1 cellular context compared by ENCODE assay signal in genomic region chr9:92147030-92147853, GRCh38.
TF ChIP-seq lines count a peak whose summit lies in the region.

No MANE protein-coding gene starts in this region.

TF ChIP-seq in K562, 482 proteins besides CTCF, POLR2A, EP300 and RAD21 (continued from another document and continues in another):
- TF ChIP-seq CTCFL (IDR thresholded peaks at IDR 0.05; ENCODE audit: borderline replicate concordance, insufficient read depth, low read depth, low read length, poor library complexity, severe bottlenecking) (no peak), BRD4 (IDR thresholded peaks at IDR 0.05) (no peak), DPF2 (IDR thresholded peaks at IDR 0.05) (peak; percentile 92), ZSCAN29 (IDR thresholded peaks at IDR 0.05) (peak; percentile 87), PURB (CRISPR knock-in tag; IDR thresholded peaks at IDR 0.05; ENCODE audit: low read depth) (no peak), THRA (IDR thresholded peaks at IDR 0.05) (no peak), ZNF766 (CRISPR knock-in tag; conservative IDR thresholded peaks at IDR 0.05) (peak; percentile 26; the same call in 1 of the 2 replicates), ESRRB (CRISPR knock-in tag; IDR thresholded peaks at IDR 0.05; ENCODE audit: borderline replicate concordance) (no peak), TCF3 (CRISPR knock-in tag; IDR thresholded peaks at IDR 0.05) (no peak; the same call in 1 of the 2 replicates), EZH2 (IDR thresholded peaks at IDR 0.05; ENCODE audit: borderline replicate concordance, low read depth, low read length) (no peak), ZNF589 (CRISPR knock-in tag; IDR thresholded peaks at IDR 0.05; ENCODE audit: low read depth) (no peak; the same call in 1 of the 2 replicates), RBM34 (IDR thresholded peaks at IDR 0.05; ENCODE audit: borderline replicate concordance, insufficient read depth, low read length) (no peak), ELF2 (CRISPR knock-in tag; IDR thresholded peaks at IDR 0.05) (no peak), TCF7 (IDR thresholded peaks at IDR 0.05; ENCODE audit: borderline replicate concordance) (no peak), STAG1 (CRISPR knock-in tag; IDR thresholded peaks at IDR 0.05; ENCODE audit: borderline replicate concordance) (no peak), MAFF (IDR thresholded peaks at IDR 0.05; ENCODE audit: low read length) (no peak), NBN (IDR thresholded peaks at IDR 0.05; ENCODE audit: low read depth) (peak; percentile 76; the same call in 1 of the 2 replicates), SRSF1 (IDR thresholded peaks at IDR 0.05; ENCODE audit: low read depth, low read length) (no peak), SRSF9 (IDR thresholded peaks at IDR 0.05; ENCODE audit: borderline replicate concordance, low read depth, low read length) (no peak), HNRNPL (IDR thresholded peaks at IDR 0.05; ENCODE audit: low read depth, low read length) (no peak), RUNX1 (IDR thresholded peaks at IDR 0.05; ENCODE audit: low read depth) (no peak), ZKSCAN1 (IDR thresholded peaks at IDR 0.05; ENCODE audit: low read depth, low read length) (no peak), GABPA (tag; conservative IDR thresholded peaks at IDR 0.05; ENCODE audit: low read depth) (peak; percentile 48), ETV6 (IDR thresholded peaks at IDR 0.05; ENCODE audit: borderline replicate concordance in 1 of 2, low read depth in 2 of 2, low read length in 1 of 2) (peak; percentile 50 to 69; a peak in 2 of 4 replicates), ETV6 (CRISPR knock-in tag; IDR thresholded peaks at IDR 0.05; ENCODE audit: borderline replicate concordance) (no peak), POLR3G (IDR thresholded peaks at IDR 0.05; ENCODE audit: extremely low read depth, insufficient read length, insufficient replicate concordance) (no peak), ZFP1 (CRISPR knock-in tag; IDR thresholded peaks at IDR 0.05) (no peak), SRSF3 (IDR thresholded peaks at IDR 0.05; ENCODE audit: insufficient read depth, low read length) (no peak), ZNF121 (CRISPR knock-in tag; conservative IDR thresholded peaks at IDR 0.05) (no peak), ZBTB8A (IDR thresholded peaks at IDR 0.05; ENCODE audit: partially characterized antibody) (no peak), FOS (IDR thresholded peaks at IDR 0.05; ENCODE audit: extremely low read depth, insufficient read length) (no peak), ZNF75A (CRISPR knock-in tag; IDR thresholded peaks at IDR 0.05) (no peak), ZKSCAN8 (CRISPR knock-in tag; IDR thresholded peaks at IDR 0.05) (no peak), TAF15 (IDR thresholded peaks at IDR 0.05; ENCODE audit: low read depth, low read length) (no peak), ZBTB49 (CRISPR knock-in tag; IDR thresholded peaks at IDR 0.05; ENCODE audit: borderline replicate concordance) (no peak), NFXL1 (CRISPR knock-in tag; IDR thresholded peaks at IDR 0.05) (no peak), ZNF263 (CRISPR knock-in tag; IDR thresholded peaks at IDR 0.05; ENCODE audit: borderline replicate concordance) (no peak), ARHGAP35 (IDR thresholded peaks at IDR 0.05; ENCODE audit: partially characterized antibody) (peak; percentile 30), CREB3L1 (IDR thresholded peaks at IDR 0.05; ENCODE audit: borderline replicate concordance, low read depth) (no peak; the same call in 1 of the 2 replicates), HNRNPUL1 (IDR thresholded peaks at IDR 0.05; ENCODE audit: low read length) (no peak)
- TF ChIP-seq, protein P1, sequence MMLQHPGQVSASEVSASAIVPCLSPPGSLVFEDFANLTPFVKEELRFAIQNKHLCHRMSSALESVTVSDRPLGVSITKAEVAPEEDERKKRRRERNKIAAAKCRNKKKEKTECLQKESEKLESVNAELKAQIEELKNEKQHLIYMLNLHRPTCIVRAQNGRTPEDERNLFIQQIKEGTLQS (IDR thresholded peaks at IDR 0.05): peak; percentile 80
- TF ChIP-seq, protein P1 (CRISPR knock-in tag; conservative IDR thresholded peaks at IDR 0.05): no peak; the same call in 1 of the 2 replicates
- TF ChIP-seq, protein P2, sequence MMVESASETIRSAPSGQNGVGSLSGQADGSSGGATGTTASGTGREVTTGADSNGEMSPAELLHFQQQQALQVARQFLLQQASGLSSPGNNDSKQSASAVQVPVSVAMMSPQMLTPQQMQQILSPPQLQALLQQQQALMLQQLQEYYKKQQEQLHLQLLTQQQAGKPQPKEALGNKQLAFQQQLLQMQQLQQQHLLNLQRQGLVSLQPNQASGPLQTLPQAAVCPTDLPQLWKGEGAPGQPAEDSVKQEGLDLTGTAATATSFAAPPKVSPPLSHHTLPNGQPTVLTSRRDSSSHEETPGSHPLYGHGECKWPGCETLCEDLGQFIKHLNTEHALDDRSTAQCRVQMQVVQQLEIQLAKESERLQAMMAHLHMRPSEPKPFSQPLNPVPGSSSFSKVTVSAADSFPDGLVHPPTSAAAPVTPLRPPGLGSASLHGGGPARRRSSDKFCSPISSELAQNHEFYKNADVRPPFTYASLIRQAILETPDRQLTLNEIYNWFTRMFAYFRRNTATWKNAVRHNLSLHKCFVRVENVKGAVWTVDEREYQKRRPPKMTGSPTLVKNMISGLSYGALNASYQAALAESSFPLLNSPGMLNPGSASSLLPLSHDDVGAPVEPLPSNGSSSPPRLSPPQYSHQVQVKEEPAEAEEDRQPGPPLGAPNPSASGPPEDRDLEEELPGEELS (CRISPR knock-in tag; IDR thresholded peaks at IDR 0.05; ENCODE audit: borderline replicate concordance): peak; percentile 20; the same call in 1 of the 2 replicates
- TF ChIP-seq, protein P3, sequence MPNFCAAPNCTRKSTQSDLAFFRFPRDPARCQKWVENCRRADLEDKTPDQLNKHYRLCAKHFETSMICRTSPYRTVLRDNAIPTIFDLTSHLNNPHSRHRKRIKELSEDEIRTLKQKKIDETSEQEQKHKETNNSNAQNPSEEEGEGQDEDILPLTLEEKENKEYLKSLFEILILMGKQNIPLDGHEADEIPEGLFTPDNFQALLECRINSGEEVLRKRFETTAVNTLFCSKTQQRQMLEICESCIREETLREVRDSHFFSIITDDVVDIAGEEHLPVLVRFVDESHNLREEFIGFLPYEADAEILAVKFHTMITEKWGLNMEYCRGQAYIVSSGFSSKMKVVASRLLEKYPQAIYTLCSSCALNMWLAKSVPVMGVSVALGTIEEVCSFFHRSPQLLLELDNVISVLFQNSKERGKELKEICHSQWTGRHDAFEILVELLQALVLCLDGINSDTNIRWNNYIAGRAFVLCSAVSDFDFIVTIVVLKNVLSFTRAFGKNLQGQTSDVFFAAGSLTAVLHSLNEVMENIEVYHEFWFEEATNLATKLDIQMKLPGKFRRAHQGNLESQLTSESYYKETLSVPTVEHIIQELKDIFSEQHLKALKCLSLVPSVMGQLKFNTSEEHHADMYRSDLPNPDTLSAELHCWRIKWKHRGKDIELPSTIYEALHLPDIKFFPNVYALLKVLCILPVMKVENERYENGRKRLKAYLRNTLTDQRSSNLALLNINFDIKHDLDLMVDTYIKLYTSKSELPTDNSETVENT (CRISPR knock-in tag; IDR thresholded peaks at IDR 0.05): no peak
- TF ChIP-seq, protein P4, sequence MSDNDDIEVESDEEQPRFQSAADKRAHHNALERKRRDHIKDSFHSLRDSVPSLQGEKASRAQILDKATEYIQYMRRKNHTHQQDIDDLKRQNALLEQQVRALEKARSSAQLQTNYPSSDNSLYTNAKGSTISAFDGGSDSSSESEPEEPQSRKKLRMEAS (CRISPR knock-in tag; IDR thresholded peaks at IDR 0.05): peak; percentile 57; the same call in 1 of the 2 replicates
- TF ChIP-seq, protein P5, sequence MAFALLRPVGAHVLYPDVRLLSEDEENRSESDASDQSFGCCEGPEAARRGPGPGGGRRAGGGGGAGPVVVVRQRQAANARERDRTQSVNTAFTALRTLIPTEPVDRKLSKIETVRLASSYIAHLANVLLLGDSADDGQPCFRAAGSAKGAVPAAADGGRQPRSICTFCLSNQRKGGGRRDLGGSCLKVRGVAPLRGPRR (CRISPR knock-in tag; IDR thresholded peaks at IDR 0.05): no peak
- TF ChIP-seq, protein P6, sequence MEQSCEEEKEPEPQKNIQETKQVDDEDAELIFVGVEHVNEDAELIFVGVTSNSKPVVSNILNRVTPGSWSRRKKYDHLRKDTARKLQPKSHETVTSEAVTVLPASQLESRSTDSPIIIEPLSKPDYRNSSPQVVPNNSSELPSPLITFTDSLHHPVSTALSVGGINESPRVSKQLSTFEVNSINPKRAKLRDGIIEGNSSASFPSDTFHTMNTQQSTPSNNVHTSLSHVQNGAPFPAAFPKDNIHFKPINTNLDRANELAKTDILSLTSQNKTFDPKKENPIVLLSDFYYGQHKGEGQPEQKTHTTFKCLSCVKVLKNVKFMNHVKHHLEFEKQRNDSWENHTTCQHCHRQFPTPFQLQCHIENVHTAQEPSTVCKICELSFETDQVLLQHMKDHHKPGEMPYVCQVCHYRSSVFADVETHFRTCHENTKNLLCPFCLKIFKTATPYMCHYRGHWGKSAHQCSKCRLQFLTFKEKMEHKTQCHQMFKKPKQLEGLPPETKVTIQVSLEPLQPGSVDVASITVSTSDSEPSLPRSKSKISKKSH (CRISPR knock-in tag; IDR thresholded peaks at IDR 0.05): no peak
- TF ChIP-seq, protein P7, sequence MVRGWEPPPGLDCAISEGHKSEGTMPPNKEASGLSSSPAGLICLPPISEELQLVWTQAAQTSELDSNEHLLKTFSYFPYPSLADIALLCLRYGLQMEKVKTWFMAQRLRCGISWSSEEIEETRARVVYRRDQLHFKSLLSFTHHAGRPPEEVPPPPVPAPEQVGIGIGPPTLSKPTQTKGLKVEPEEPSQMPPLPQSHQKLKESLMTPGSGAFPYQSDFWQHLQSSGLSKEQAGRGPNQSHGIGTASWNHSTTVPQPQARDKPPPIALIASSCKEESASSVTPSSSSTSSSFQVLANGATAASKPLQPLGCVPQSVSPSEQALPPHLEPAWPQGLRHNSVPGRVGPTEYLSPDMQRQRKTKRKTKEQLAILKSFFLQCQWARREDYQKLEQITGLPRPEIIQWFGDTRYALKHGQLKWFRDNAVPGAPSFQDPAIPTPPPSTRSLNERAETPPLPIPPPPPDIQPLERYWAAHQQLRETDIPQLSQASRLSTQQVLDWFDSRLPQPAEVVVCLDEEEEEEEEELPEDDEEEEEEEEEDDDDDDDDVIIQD (CRISPR knock-in tag; IDR thresholded peaks at IDR 0.05): no peak
- TF ChIP-seq, protein P8, sequence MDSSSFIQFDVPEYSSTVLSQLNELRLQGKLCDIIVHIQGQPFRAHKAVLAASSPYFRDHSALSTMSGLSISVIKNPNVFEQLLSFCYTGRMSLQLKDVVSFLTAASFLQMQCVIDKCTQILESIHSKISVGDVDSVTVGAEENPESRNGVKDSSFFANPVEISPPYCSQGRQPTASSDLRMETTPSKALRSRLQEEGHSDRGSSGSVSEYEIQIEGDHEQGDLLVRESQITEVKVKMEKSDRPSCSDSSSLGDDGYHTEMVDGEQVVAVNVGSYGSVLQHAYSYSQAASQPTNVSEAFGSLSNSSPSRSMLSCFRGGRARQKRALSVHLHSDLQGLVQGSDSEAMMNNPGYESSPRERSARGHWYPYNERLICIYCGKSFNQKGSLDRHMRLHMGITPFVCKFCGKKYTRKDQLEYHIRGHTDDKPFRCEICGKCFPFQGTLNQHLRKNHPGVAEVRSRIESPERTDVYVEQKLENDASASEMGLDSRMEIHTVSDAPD (CRISPR knock-in tag; IDR thresholded peaks at IDR 0.05): no peak
